ENCODE assay signal across 9 cellular contexts in the genomic region with DNA sequence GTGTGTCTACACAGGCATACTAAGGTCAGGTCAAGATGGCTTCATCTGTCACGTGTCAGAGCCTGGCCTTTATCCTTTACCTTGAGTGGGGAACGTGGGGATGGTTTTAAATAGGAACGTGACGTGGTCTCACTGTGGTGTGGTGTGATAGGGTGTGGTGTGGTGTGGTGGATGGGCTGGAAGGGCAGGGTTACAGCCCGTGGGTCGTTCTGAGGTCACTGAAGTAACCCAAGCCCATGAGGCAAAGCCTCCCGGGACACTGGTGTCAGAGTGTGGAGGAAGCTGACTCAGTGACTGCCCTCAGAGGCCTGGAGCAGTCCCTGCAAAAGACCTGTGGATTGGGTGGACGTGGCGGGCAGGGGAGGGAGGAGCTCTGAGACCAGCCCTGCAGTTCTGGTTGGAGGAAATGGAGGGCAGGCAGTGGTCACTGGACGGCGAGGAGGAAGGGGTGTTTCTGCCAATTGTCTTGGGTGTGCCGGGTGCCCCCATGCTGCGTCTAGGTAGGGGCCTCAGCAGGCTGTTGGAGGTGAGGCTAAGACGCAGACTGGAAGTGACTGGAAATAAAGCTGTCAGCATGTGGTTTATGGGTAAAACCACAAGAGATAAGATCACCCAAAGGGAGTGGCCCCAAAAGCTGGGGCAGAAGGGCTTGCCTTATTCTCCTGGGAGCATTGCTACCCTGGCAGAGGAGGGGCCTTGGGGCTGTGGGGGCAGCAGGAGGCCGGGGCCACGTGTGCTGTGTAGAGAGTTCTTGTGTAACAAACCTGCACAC.
DNase-seq lines count a peak whose midpoint lies in the region; ATAC-seq and TF ChIP-seq lines count a peak whose summit lies in the region.
"Had no signal": no experiment of that assay in that cellular context is flagged by ENCODE, and none has a peak within 500 bp of the region (broad histone marks: within the 10 kb centered on the region; RNA-seq: fewer than 3 reads in every experiment).

No MANE protein-coding gene starts in this region.

- peaks cover 5% of the 10 kb centered on the region for H3K27me3 ChIP-seq in kidney epithelial cell (ENCODE audit: control insufficient read depth, insufficient read depth, low read length)

- H3K4me3 ChIP-seq in kidney epithelial cell (ENCODE audit: low read depth, low read length): no peak overlapping the region
- H3K4me3 ChIP-seq: SK-N-MC had no signal

- DNase-seq in RPMI8226 (peak; percentile 94), kidney epithelial cell (ENCODE audit: low read depth) (peak; percentile 53), NCI-H526 treated with DMSO at 0.1 percent for 48 hours (lab: John Stamatoyannopoulos, UW) (no peak), occipital lobe (lab: John Stamatoyannopoulos, UW) (no peak)
- peak; percentile 20 for DNase-seq in activated effector memory CD4-positive, alpha-beta T cell treated with Interleukin-2 at 50 U/mL for 16 hours
- peak; percentile 46 to 58 for DNase-seq in stimulated activated CD8-positive, alpha-beta memory T cell treated with anti-CD3 and anti-CD28 coated beads, Interleukin-2, amount 100 ng/mL, for 48 hours (ENCODE audit: low read depth in 2 of 2)

- no peaks in the 10 kb centered on the region for H3K36me3 ChIP-seq in kidney epithelial cell (ENCODE audit: control insufficient read depth, insufficient read depth, low read length)

- peak; percentile 41 for ATAC-seq in GM18520 (IDR thresholded peaks at IDR 0.05; ENCODE audit: unreplicated experiment)
- ATAC-seq in HG03039 (IDR thresholded peaks at IDR 0.05; ENCODE audit: unreplicated experiment): peak; percentile 45

- no peak for TF ChIP-seq CTCF in kidney epithelial cell (IDR thresholded peaks at IDR 0.05; ENCODE audit: insufficient read depth, low read length, poor library complexity, severe bottlenecking)

Comparison
In these comparisons a context has a peak if more than half of its experiments do, and no peak if none do; other contexts are left out.
1. DNase-seq: peak in RPMI8226 (single experiment), activated effector memory CD4-positive, alpha-beta T cell treated with Interleukin-2 at 50 U/mL for 16 hours (single experiment), kidney epithelial cell (single experiment) and stimulated activated CD8-positive, alpha-beta memory T cell treated with anti-CD3 and anti-CD28 coated beads, Interleukin-2, amount 100 ng/mL, for 48 hours (2 of 2); none in NCI-H526 treated with DMSO at 0.1 percent for 48 hours (single experiment) and occipital lobe (single experiment).